ENCODE assay signal across 19 cellular contexts in the genomic region with DNA sequence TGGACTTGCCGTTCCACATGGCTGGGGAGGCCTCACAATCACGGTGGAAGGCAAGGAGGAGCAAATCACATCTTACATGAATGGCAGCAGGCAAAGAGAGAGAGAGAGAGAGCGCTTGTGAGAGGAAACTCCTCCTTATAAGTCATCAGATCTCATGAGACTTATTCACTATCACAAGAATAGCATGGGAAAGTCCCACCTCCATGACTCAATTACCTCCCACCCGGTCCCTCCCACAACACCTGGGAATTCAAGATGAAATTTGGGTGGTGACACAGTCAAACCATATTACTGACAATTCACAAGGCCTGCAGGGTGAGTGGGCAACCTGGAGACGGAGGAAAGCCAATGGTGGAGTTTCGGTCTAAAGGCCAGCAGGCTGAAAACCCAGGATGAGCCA.
A peak's percentile ranks its signal among the peaks of the same experiment; 100 is the strongest.
DNase-seq lines count a peak whose midpoint lies in the region; ATAC-seq, FAIRE-seq and TF ChIP-seq lines count a peak whose summit lies in the region.
"Had no signal": no experiment of that assay in that cellular context is flagged by ENCODE, and none has a peak within 500 bp of the region (broad histone marks: within the 10 kb centered on the region; RNA-seq: fewer than 3 reads in every experiment).

No MANE protein-coding gene starts in this region.

- ATAC-seq in HG02884 (IDR thresholded peaks at IDR 0.05; ENCODE audit: unreplicated experiment) (peak; percentile 48), GM12878 (peak; percentile 37; the same call in 2 of the 3 replicates), HG03095 (IDR thresholded peaks at IDR 0.05; ENCODE audit: unreplicated experiment) (no peak), HG03439 (IDR thresholded peaks at IDR 0.05; ENCODE audit: unreplicated experiment) (no peak)
- ATAC-seq: CD8-positive, alpha-beta T cell; stimulated activated memory B cell treated with anti-CD40 and anti-IgM and Interleukin-4, amounts not matched to agents 10 μg/mL and 1 μg/mL and 100 μg/mL, for 72 hours had no signal

- no peaks in the 10 kb centered on the region for H3K4me1 ChIP-seq in GM12878 (ENCODE audit: control insufficient read depth, insufficient read depth, low read length)
- H3K4me1 ChIP-seq: left ventricle myocardium inferior, thyroid gland had no signal

- no peaks in the 10 kb centered on the region for H4K20me1 ChIP-seq in GM12878 (ENCODE audit: control insufficient read depth, insufficient read depth)

- H3K4me2 ChIP-seq in GM12878 (ENCODE audit: control insufficient read depth, insufficient read depth) = no peak overlapping the region

- no peak overlapping the region for H3K27ac ChIP-seq in GM12878 (ENCODE audit: control insufficient read depth, insufficient read depth)
- H3K27ac ChIP-seq: left ventricle myocardium inferior, thyroid gland had no signal

- H3K9ac ChIP-seq in GM12878 (ENCODE audit: control insufficient read depth, insufficient read depth, low read length) = no peak overlapping the region

- no peak overlapping the region for H2AFZ ChIP-seq in GM12878 (ENCODE audit: control insufficient read depth, low read depth, low read length)

- DNase-seq in stimulated activated CD4-positive, alpha-beta T cell treated with anti-CD3 and anti-CD28 coated beads, Interleukin-12 subunit alpha, Interleukin-12 subunit beta, amount 100 ng/mL, for 4 hours = peak; percentile 0
- DNase-seq in stimulated activated CD4-positive, alpha-beta T cell treated with anti-CD3 and anti-CD28 coated beads, Interleukin-2, amount 100 ng/mL, for 48 hours = no peak
- no peak for DNase-seq in GM12878 (ENCODE audit: low read depth, low spot score)
- DNase-seq in stimulated activated CD4-positive, alpha-beta T cell treated with anti-CD3 and anti-CD28 coated beads, Interleukin-4, amount 100 ng/mL, for 1 hour = peak; percentile 8
- DNase-seq: activated B cell treated with CpG ODN at 0.5 μM for 24 hours; CD8-positive, alpha-beta T cell; DMS153; GF-D8; left ventricle myocardium inferior; NCI-H1105; NCI-H2029; NCI-H345; NCI-H82; T-helper 9 cell; thyroid gland had no signal

- TF ChIP-seq EP300 in GM12878 (IDR thresholded peaks at IDR 0.05; ENCODE audit: borderline replicate concordance in 1 of 2, control insufficient read depth in 1 of 2, low read depth in 2 of 2, low read length in 2 of 2) = no peak

- WGBS in GM12878 (ENCODE audit: insufficient coverage, insufficient replicate concordance, low lambda C conversion rate, missing lambda C conversion rate) = 44% methylated on average over 6 of the region's 6 CpGs

- SMC1A ChIA-PET in GM12878 (lab: Charles Lee; ENCODE audit: uncharacterized antibody, unreplicated experiment) = no interaction called here

- no peak for FAIRE-seq in GM12878 (lab: Jason Lieb, UNC)

- in situ Hi-C loops in GM12878 (cut with MboI) = no loop called here

- H3K4me3 ChIP-seq in GM12878 = no peak overlapping the region
- H3K4me3 ChIP-seq: left ventricle myocardium inferior, thyroid gland had no signal

- TF ChIP-seq CTCF in GM12878 (IDR thresholded peaks at IDR 0.05 in 2 of 3, conservative IDR thresholded peaks at IDR 0.05 in 1 of 3; ENCODE audit: control insufficient read depth in 2 of 3, extremely low read depth in 1 of 3, insufficient read depth in 1 of 3, low read depth in 3 of 3, low read length in 3 of 3) = no peak

- intact Hi-C loops in GM12878 (cut with micrococcal nuclease; ENCODE audit: unreplicated experiment) = no loop called here

- no TSS peak for BruUV-seq in GM12878 (replicated peaks; lab: Mats Ljungman, UMichigan)

- CTCF ChIA-PET in GM12878 (lab: Yijun Ruan, JAX) = no interaction called here

- H3K27me3 ChIP-seq in GM12878 (replicated peaks in 1 of 2; ENCODE audit: control insufficient read depth in 2 of 2, insufficient read depth in 2 of 2, low read length in 1 of 2) = no peaks in the 10 kb centered on the region
- H3K27me3 ChIP-seq: thyroid gland had no signal

- no peak for TF ChIP-seq RAD21 in GM12878 (IDR thresholded peaks at IDR 0.05; ENCODE audit: insufficient read depth, low read depth, low read length)

- RAD21 ChIA-PET in GM12878 (lab: Charles Lee; ENCODE audit: unreplicated experiment) = no interaction called here

- no peaks in the 10 kb centered on the region for H3K36me3 ChIP-seq in GM12878 (ENCODE audit: control insufficient read depth in 2 of 2, insufficient read depth in 2 of 2, low read length in 1 of 2)
- H3K36me3 ChIP-seq: left ventricle myocardium inferior, thyroid gland had no signal

- no peak for TF ChIP-seq POLR2A in GM12878 (IDR thresholded peaks at IDR 0.05; ENCODE audit: low read depth, low read length)

- H3K9me3 ChIP-seq in GM12878 (replicated peaks; ENCODE audit: control insufficient read depth, insufficient read depth, low read length) = no peaks in the 10 kb centered on the region
- H3K9me3 ChIP-seq: left ventricle myocardium inferior, thyroid gland had no signal

- no peaks in the 10 kb centered on the region for H3K79me2 ChIP-seq in GM12878 (ENCODE audit: control insufficient read depth, insufficient read depth, low read length)

- POLR2A ChIA-PET in GM12878 (lab: Charles Lee) = no interaction called here

TF ChIP-seq in GM12878, 131 proteins besides CTCF, POLR2A, EP300 and RAD21:
- TF ChIP-seq ZNF207 (IDR thresholded peaks at IDR 0.05; ENCODE audit: borderline replicate concordance) (no peak), MEF2A (IDR thresholded peaks at IDR 0.05; ENCODE audit: insufficient read depth, low read depth, low read length) (no peak), SIN3A (IDR thresholded peaks at IDR 0.05; ENCODE audit: low read depth, low read length) (no peak)

Comparison
In these comparisons a context has a peak if more than half of its experiments do, and no peak if none do; other contexts are left out.
1. DNase-seq: peak in stimulated activated CD4-positive, alpha-beta T cell treated with anti-CD3 and anti-CD28 coated beads, Interleukin-12 subunit alpha, Interleukin-12 subunit beta, amount 100 ng/mL, for 4 hours (single experiment) and stimulated activated CD4-positive, alpha-beta T cell treated with anti-CD3 and anti-CD28 coated beads, Interleukin-4, amount 100 ng/mL, for 1 hour (single experiment); none in stimulated activated CD4-positive, alpha-beta T cell treated with anti-CD3 and anti-CD28 coated beads, Interleukin-2, amount 100 ng/mL, for 48 hours (0 of 2) and GM12878 (single experiment).
2. ATAC-seq: peak in HG02884 (single experiment) and GM12878 (single experiment); none in HG03095 (single experiment) and HG03439 (single experiment).